ENCODE assay signal across 9 cellular contexts in the genomic region with DNA sequence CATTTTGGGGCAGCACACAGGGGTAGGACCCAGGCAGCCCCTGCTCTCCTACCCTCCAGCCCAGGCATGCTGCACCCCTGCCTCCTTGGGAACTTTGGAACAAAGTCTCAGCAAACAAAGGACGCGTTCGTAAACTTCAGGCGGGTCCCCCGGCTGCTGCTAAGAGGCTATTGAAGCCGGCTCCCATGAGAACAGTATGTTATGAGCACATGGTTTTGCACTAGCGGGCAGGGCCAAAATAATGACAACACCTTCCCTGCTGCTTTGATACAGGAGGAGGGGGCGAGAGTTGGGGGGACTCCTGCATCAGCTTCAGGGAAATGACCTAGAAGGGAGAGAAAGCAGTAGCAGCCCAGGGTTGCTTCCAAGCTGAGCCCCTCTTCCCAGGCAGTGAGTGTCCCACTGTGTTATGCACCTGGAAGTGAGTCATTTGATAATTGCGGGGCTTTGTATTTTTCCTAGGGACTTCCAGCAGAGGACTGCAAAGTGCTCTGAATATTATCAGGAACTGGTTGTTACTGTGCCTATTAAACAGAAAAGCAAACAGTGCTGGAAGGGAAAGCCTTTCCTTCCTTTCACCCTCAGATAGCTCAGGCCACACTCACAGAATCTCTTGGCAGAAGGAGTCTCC. TPM values are rescaled to one million over a fixed set of nuclear protein-coding genes. Genes with fewer than 3 reads are reported as not detected.
DNase-seq lines count a peak whose midpoint lies in the region; TF ChIP-seq lines count a peak whose summit lies in the region.
"Had no signal": no experiment of that assay in that cellular context is flagged by ENCODE, and none has a peak within 500 bp of the region (broad histone marks: within the 10 kb centered on the region; RNA-seq: fewer than 3 reads in every experiment).

No MANE protein-coding gene starts in this region.

- H3K79me2 ChIP-seq in hepatocyte = peaks cover 65% of the 10 kb centered on the region

- no peak overlapping the region for H2AFZ ChIP-seq in hepatocyte

- H3K4me1 ChIP-seq in hepatocyte (ENCODE audit: insufficient read depth) = peaks cover 54% of the 10 kb centered on the region
- peaks cover 99% of the 10 kb centered on the region for H3K4me1 ChIP-seq in skeletal muscle satellite cell (ENCODE audit: control insufficient read depth, insufficient read depth, low read length)

- H4K20me1 ChIP-seq in hepatocyte (ENCODE audit: insufficient read depth, poor library complexity, severe bottlenecking) = no peaks in the 10 kb centered on the region

- no peak overlapping the region for H3K4me3 ChIP-seq in hepatocyte
- no peak overlapping the region for H3K4me3 ChIP-seq in skeletal muscle satellite cell (ENCODE audit: low read length)

- H3K27me3 Mint-ChIP-seq in activated CD4-positive, alpha-beta memory T cell treated with anti-CD3 and anti-CD28 coated beads, Interleukin-2, amount 10 ng/mL, durations not matched to agents 7 days and 5 days = no peaks in the 10 kb centered on the region

- H3K27me3 ChIP-seq in hepatocyte (no peaks in the 10 kb centered on the region), skeletal muscle satellite cell (ENCODE audit: control insufficient read depth, insufficient read depth, low read length) (no peaks in the 10 kb centered on the region)

- CTCF ChIA-PET in activated CD4-positive, alpha-beta memory T cell treated with anti-CD3 and anti-CD28 coated beads, Interleukin-2, amount 10 ng/mL, durations not matched to agents 7 days and 5 days (lab: Charles Lee) = interaction anchor here (1.2 kb wide), 2 partner anchors 20 to 24 kb away, joined by 4 read pairs; no protein-coding TSS in a partner anchor

- H3K36me3 Mint-ChIP-seq in activated CD4-positive, alpha-beta memory T cell treated with anti-CD3 and anti-CD28 coated beads, Interleukin-2, amount 10 ng/mL, durations not matched to agents 7 days and 5 days (ENCODE audit: low read depth) = peaks cover 36% of the 10 kb centered on the region

- peaks cover 91% of the 10 kb centered on the region for H3K4me1 Mint-ChIP-seq in activated CD4-positive, alpha-beta memory T cell treated with anti-CD3 and anti-CD28 coated beads, Interleukin-2, amount 10 ng/mL, durations not matched to agents 7 days and 5 days

- WGBS in hepatocyte (ENCODE audit: low lambda C conversion rate, missing lambda C conversion rate) = 24% methylated on average over 9 of the region's 9 CpGs

- no peaks in the 10 kb centered on the region for H3K9me3 Mint-ChIP-seq in activated CD4-positive, alpha-beta memory T cell treated with anti-CD3 and anti-CD28 coated beads, Interleukin-2, amount 10 ng/mL, durations not matched to agents 7 days and 5 days
- H3K9me3 Mint-ChIP-seq: T-helper 1 cell treated with Interleukin-12 subunit alpha and Interleukin-12 subunit beta and Interleukin-4 antibody, amounts not matched to agents 30 μg/mL and 1 μg/mL, for 36 hours had no signal

- peak overlapping the region; percentile 97 for H3K27ac ChIP-seq in hepatocyte

- H3K4me2 ChIP-seq in hepatocyte (peak overlapping the region; percentile 74), skeletal muscle satellite cell (ENCODE audit: low read length) (peak overlapping the region; percentile 77)

- H3K9ac ChIP-seq in skeletal muscle satellite cell (ENCODE audit: low read depth, low read length) = peak overlapping the region; percentile 88

- no peaks in the 10 kb centered on the region for H3K9me3 ChIP-seq in hepatocyte (ENCODE audit: low read depth)
- no peaks in the 10 kb centered on the region for H3K9me3 ChIP-seq in skeletal muscle satellite cell (replicated peaks; ENCODE audit: low read length)

- POLR2A ChIA-PET in activated CD4-positive, alpha-beta memory T cell treated with anti-CD3 and anti-CD28 coated beads, Interleukin-2, amount 10 ng/mL, durations not matched to agents 7 days and 5 days (lab: Charles Lee) = interaction anchor here (1.8 kb wide), 1 partner anchor 10 kb away, joined by 6 read pairs; no protein-coding TSS in a partner anchor

- TF ChIP-seq CTCF in hepatocyte (IDR thresholded peaks at IDR 0.05; ENCODE audit: poor library complexity) = no peak

- H3K4me3 Mint-ChIP-seq in activated CD4-positive, alpha-beta memory T cell treated with anti-CD3 and anti-CD28 coated beads, Interleukin-2, amount 10 ng/mL, durations not matched to agents 7 days and 5 days = no peak overlapping the region
- H3K4me3 Mint-ChIP-seq: T-helper 1 cell treated with Interleukin-12 subunit alpha and Interleukin-12 subunit beta and Interleukin-4 antibody, amounts not matched to agents 30 μg/mL and 1 μg/mL, for 36 hours had no signal

- H3K36me3 ChIP-seq in hepatocyte (replicated peaks; ENCODE audit: insufficient read depth, low read depth) (no peaks in the 10 kb centered on the region), skeletal muscle satellite cell (ENCODE audit: insufficient read depth, low read length) (peaks cover 52% of the 10 kb centered on the region)

- H3K9me2 ChIP-seq in hepatocyte (replicated peaks; ENCODE audit: insufficient read depth) = no peaks in the 10 kb centered on the region

- H3K27ac Mint-ChIP-seq in activated CD4-positive, alpha-beta memory T cell treated with anti-CD3 and anti-CD28 coated beads, Interleukin-2, amount 10 ng/mL, durations not matched to agents 7 days and 5 days = peak overlapping the region; percentile 13
- H3K27ac Mint-ChIP-seq: T-helper 1 cell treated with Interleukin-12 subunit alpha and Interleukin-12 subunit beta and Interleukin-4 antibody, amounts not matched to agents 30 μg/mL and 1 μg/mL, for 36 hours had no signal

- DNase-seq in NCI-H1105 treated with DMSO at 0.1 percent for 48 hours (lab: John Stamatoyannopoulos, UW) = peak; percentile 25
- no peak for DNase-seq in NCI-H1105 (lab: John Stamatoyannopoulos, UW)
- no peak for DNase-seq in activated CD4-positive, alpha-beta memory T cell treated with anti-CD3 and anti-CD28 coated beads, Interleukin-2, amount 10 ng/mL, durations not matched to agents 7 days and 5 days
- peak; percentile 56 for DNase-seq in hepatocyte (ENCODE audit: low spot score)
- DNase-seq in NAMALWA (ENCODE audit: low spot score) = no peak
- no peak for DNase-seq in NK-92 treated with Interleukin-12 subunit alpha and Interleukin-12 subunit beta, amount 100 ng/mL, for 24 hours (lab: John Stamatoyannopoulos, UW)
- DNase-seq in AG20443 (ENCODE audit: low spot score) = no peak

RNA-seq across cellular contexts. Expression of gene ITPRIP, which starts 6.9 kb away (rescaled TPM):
- 10 to 100 TPM; 24.6 to 25.9 TPM for total RNA-seq in activated CD4-positive, alpha-beta memory T cell treated with anti-CD3 and anti-CD28 coated beads, Interleukin-2, amount 10 ng/mL, durations not matched to agents 7 days and 5 days
- 4.9 and 5.9 TPM in 2 replicates for total RNA-seq in hepatocyte
- polyA plus RNA-seq in hepatocyte = 7.9 and 9.0 TPM in 2 replicates
- total RNA-seq in skeletal muscle satellite cell (2012; rRNA removed) = 28.4 and 31.9 TPM in 2 replicates

RNA-seq across cellular contexts. Expression of gene CFAP58, which starts 22.3 kb away (rescaled TPM):
- total RNA-seq in activated CD4-positive, alpha-beta memory T cell treated with anti-CD3 and anti-CD28 coated beads, Interleukin-2, amount 10 ng/mL, durations not matched to agents 7 days and 5 days = under 1 TPM; 0.45 to 0.58 TPM
- 0.17 and 0.20 TPM in 2 replicates for total RNA-seq in hepatocyte
- not detected in 2 replicates for polyA plus RNA-seq in hepatocyte
- 0.51 and 0.66 TPM in 2 replicates for total RNA-seq in skeletal muscle satellite cell (2012; rRNA removed)

Comparison
In these comparisons a context has a peak if more than half of its experiments do, and no peak if none do; other contexts are left out.
1. DNase-seq: peak in NCI-H1105 treated with DMSO at 0.1 percent for 48 hours (single experiment) and hepatocyte (single experiment); none in NCI-H1105 (single experiment), activated CD4-positive, alpha-beta memory T cell treated with anti-CD3 and anti-CD28 coated beads, Interleukin-2, amount 10 ng/mL, durations not matched to agents 7 days and 5 days (single experiment), NAMALWA (single experiment), NK-92 treated with Interleukin-12 subunit alpha and Interleukin-12 subunit beta, amount 100 ng/mL, for 24 hours (single experiment) and AG20443 (single experiment).